In the genomic region with DNA sequence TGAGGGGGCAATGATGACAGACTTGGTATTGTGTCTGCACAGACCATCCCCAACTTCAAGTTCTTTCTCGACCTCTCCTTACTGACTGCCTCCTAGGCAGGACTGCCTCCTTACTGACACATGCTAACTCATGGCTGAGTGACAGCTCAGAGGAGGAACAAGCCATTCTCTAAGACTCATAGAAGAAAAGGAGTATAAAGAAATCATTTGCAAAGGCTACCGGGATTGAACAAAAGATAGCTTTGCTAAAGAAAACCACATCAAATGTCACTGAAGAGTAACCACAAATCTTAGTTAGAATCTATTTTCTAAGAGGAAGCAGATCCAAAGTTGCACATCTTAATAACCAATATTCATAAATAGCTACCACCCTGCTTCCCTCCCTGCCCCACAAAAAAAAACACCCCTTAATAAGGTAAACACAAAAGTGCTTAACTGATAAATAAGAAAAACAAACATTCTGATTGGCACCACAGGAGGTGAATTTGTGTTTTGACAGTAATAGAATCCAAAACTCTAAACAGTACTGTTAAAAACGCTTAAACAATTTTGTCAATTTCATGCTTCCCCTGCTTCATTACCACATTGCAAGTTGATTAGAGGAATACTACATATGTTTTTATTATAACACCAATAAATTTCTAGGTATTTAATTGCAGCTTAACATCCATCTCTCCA, we compare ENCODE assay signal across 1 cellular context.
TF ChIP-seq lines count a peak whose summit lies in the region.

No MANE protein-coding gene starts in this region.

TF ChIP-seq in GM12878, 131 proteins besides CTCF, POLR2A, EP300 and RAD21:
- TF ChIP-seq, protein P1, sequence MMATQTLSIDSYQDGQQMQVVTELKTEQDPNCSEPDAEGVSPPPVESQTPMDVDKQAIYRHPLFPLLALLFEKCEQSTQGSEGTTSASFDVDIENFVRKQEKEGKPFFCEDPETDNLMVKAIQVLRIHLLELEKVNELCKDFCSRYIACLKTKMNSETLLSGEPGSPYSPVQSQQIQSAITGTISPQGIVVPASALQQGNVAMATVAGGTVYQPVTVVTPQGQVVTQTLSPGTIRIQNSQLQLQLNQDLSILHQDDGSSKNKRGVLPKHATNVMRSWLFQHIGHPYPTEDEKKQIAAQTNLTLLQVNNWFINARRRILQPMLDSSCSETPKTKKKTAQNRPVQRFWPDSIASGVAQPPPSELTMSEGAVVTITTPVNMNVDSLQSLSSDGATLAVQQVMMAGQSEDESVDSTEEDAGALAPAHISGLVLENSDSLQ (IDR thresholded peaks at IDR 0.05), result peak; percentile 41; the same call in 1 of the 2 replicates
- no peak for TF ChIP-seq POLR2AphosphoS5 (IDR thresholded peaks at IDR 0.05; ENCODE audit: low read length)
